Comparison of ENCODE assay signal across 19 cellular contexts in genomic region chr20:24095753-24096152, GRCh38.
DNase-seq lines count a peak whose midpoint lies in the region; ATAC-seq, FAIRE-seq and TF ChIP-seq lines count a peak whose summit lies in the region.
"Had no signal": no experiment of that assay in that cellular context is flagged by ENCODE, and none has a peak within 500 bp of the region (broad histone marks: within the 10 kb centered on the region; RNA-seq: fewer than 3 reads in every experiment).

No MANE protein-coding gene starts in this region.

- no peaks in the 10 kb centered on the region for H3K27me3 Mint-ChIP-seq in Caco-2 (ENCODE audit: insufficient read depth, unreplicated experiment)
- H3K27me3 Mint-ChIP-seq in mesothelial cell of epicardium (ENCODE audit: low read depth): no peaks in the 10 kb centered on the region

- ATAC-seq in left colon: no peak
- ATAC-seq: GM12878, heart left ventricle, sciatic nerve had no signal

- no TSS peak for BruUV-seq in Caco-2 (replicated peaks; lab: Mats Ljungman, UMichigan)
- BruUV-seq in mammary epithelial cell (replicated peaks; lab: Mats Ljungman, UMichigan): no TSS peak

- no peak overlapping the region for H3K4me3 ChIP-seq in Caco-2 (ENCODE audit: low read depth, low read length)
- H3K4me3 ChIP-seq in mammary epithelial cell (replicated peaks in 1 of 3; ENCODE audit: insufficient read depth in 1 of 3, low read depth in 2 of 3, low read length in 3 of 3): no peak overlapping the region
- no peak overlapping the region for H3K4me3 ChIP-seq in small intestine (ENCODE audit: low read depth in 1 of 2, low read length in 2 of 2)
- H3K4me3 ChIP-seq: coronary artery, GM12878, heart left ventricle, lung, suprapubic skin had no signal

- peaks cover 16% of the 10 kb centered on the region for H3K4me1 Mint-ChIP-seq in Caco-2 (ENCODE audit: low read depth, unreplicated experiment)
- H3K4me1 Mint-ChIP-seq in mesothelial cell of epicardium: peaks cover 59% of the 10 kb centered on the region

- H3K27me3 ChIP-seq in Caco-2 (replicated peaks; ENCODE audit: control insufficient read depth, insufficient read depth, low read length) (no peaks in the 10 kb centered on the region), mammary epithelial cell (ENCODE audit: insufficient read depth, low read length) (no peaks in the 10 kb centered on the region), small intestine (ENCODE audit: control insufficient read depth in 2 of 2, insufficient read depth in 2 of 2, low read length in 2 of 2) (peaks cover 0 to 3% of the 10 kb centered on the region in 2 donors)
- H3K27me3 ChIP-seq: suprapubic skin had no signal

- CTCF ChIA-PET in Caco-2 (lab: Charles Lee) (interaction anchor here (1.2 kb wide), 1 partner anchor 9 kb away, joined by 3 read pairs; no protein-coding TSS in a partner anchor), mammary epithelial cell (lab: Charles Lee; ENCODE audit: low non-redundant PET) (no interaction called here)

- H3K79me2 ChIP-seq in mammary epithelial cell (ENCODE audit: insufficient read depth, low read length): no peaks in the 10 kb centered on the region

- H3K9me3 ChIP-seq in Caco-2: no peaks in the 10 kb centered on the region
- no peaks in the 10 kb centered on the region for H3K9me3 ChIP-seq in mammary epithelial cell (replicated peaks; ENCODE audit: insufficient read depth, low read length)
- no peaks in the 10 kb centered on the region for H3K9me3 ChIP-seq in small intestine (ENCODE audit: control insufficient read depth, low read depth)
- H3K9me3 ChIP-seq: heart left ventricle, suprapubic skin had no signal

- intact Hi-C loops in Caco-2 (cut with micrococcal nuclease; ENCODE audit: unreplicated experiment) (no loop called here), mammary epithelial cell (cut with micrococcal nuclease) (no loop called here), left colon (cut with DNase I, micrococcal nuclease) (loop anchor here in 1 of 2 donors (10.0 kb wide), 1 partner anchor 59 kb away; no protein-coding TSS in a partner anchor)

- TF ChIP-seq CTCF in Caco-2 (IDR thresholded peaks at IDR 0.05; ENCODE audit: insufficient read depth in 1 of 2, low read depth in 1 of 2, low read length in 1 of 2, severe bottlenecking in 1 of 2, unreplicated experiment in 1 of 2): no peak
- TF ChIP-seq CTCF in mammary epithelial cell (conservative IDR thresholded peaks at IDR 0.05 in 1 of 2, IDR thresholded peaks at IDR 0.05 in 1 of 2; ENCODE audit: extremely low read depth in 1 of 2, insufficient read depth in 1 of 2, low read depth in 1 of 2, low read length in 2 of 2): no peak
- no peak for TF ChIP-seq CTCF in mesothelial cell of epicardium (IDR thresholded peaks at IDR 0.05; ENCODE audit: unreplicated experiment)

- DNase-seq in Caco-2 (peak; percentile 53 to 59), M059J (ENCODE audit: low read depth) (peak; percentile 79), mammary epithelial cell (peak; percentile 83), mesothelial cell of epicardium (ENCODE audit: low spot score in 2 of 2, unreplicated experiment in 2 of 2) (peak in 1 of 2 experiments; percentile 64), small intestine (no peak), T-helper 2 cell (no peak), HuH-7.5 (ENCODE audit: low spot score) (no peak), left colon (no peak)
- DNase-seq: activated CD4-positive, alpha-beta T cell treated with anti-CD3 and anti-CD28 coated beads, Interleukin-2, amount 10 ng/mL, durations not matched to agents 24 days and 14 days; CD4-positive, CD25-positive, alpha-beta regulatory T cell; H7; heart left ventricle; OCI-M1 had no signal

- H3K4me3 Mint-ChIP-seq in Caco-2 (ENCODE audit: unreplicated experiment): no peak overlapping the region
- H3K4me3 Mint-ChIP-seq in mesothelial cell of epicardium: no peak overlapping the region
- H3K4me3 Mint-ChIP-seq: activated CD4-positive, alpha-beta T cell treated with anti-CD3 and anti-CD28 coated beads, Interleukin-2, amount 10 ng/mL, durations not matched to agents 24 days and 14 days; CD4-positive, CD25-positive, alpha-beta regulatory T cell had no signal

- H3K4me2 ChIP-seq in mammary epithelial cell (ENCODE audit: insufficient read depth, low read depth, low read length): no peak overlapping the region

- H2AFZ ChIP-seq in mammary epithelial cell (ENCODE audit: low read depth, low read length): no peak overlapping the region

- H4K20me1 ChIP-seq in mammary epithelial cell (ENCODE audit: insufficient read depth, low read length): no peaks in the 10 kb centered on the region

- no peak for FAIRE-seq in small intestine (lab: Jason Lieb, UNC)
- FAIRE-seq: GM12878 had no signal

- H3K9me3 Mint-ChIP-seq in Caco-2 (ENCODE audit: unreplicated experiment): no peaks in the 10 kb centered on the region
- no peaks in the 10 kb centered on the region for H3K9me3 Mint-ChIP-seq in mesothelial cell of epicardium
- H3K9me3 Mint-ChIP-seq: activated CD4-positive, alpha-beta T cell treated with anti-CD3 and anti-CD28 coated beads, Interleukin-2, amount 10 ng/mL, durations not matched to agents 24 days and 14 days; activated T-helper 2 cell treated with anti-CD3 and anti-CD28 coated beads, Interferon-gamma antibody, Interleukin-2, Interleukin-4, amounts not matched to agents 10 μg/mL and 5 μg/mL and 100 μg/mL, durations not matched to agents 14 hours and 24 hours and 36 hours had no signal

- dilution Hi-C loops in mammary epithelial cell (cut with HindIII; ENCODE audit: low sequenced_read_pairs): no loop called here

- no peaks in the 10 kb centered on the region for H3K36me3 ChIP-seq in Caco-2 (ENCODE audit: control insufficient read depth, insufficient read depth, low read length)
- H3K36me3 ChIP-seq in mammary epithelial cell (ENCODE audit: insufficient read depth, low read length): no peaks in the 10 kb centered on the region
- H3K36me3 ChIP-seq in small intestine (ENCODE audit: control insufficient read depth in 2 of 2, insufficient read depth in 2 of 2, low read length in 2 of 2): no peaks in the 10 kb centered on the region
- H3K36me3 ChIP-seq: heart left ventricle, suprapubic skin had no signal

- H3K36me3 Mint-ChIP-seq in Caco-2 (ENCODE audit: insufficient read depth, unreplicated experiment): no peaks in the 10 kb centered on the region
- no peaks in the 10 kb centered on the region for H3K36me3 Mint-ChIP-seq in mesothelial cell of epicardium
- H3K36me3 Mint-ChIP-seq: CD4-positive, CD25-positive, alpha-beta regulatory T cell had no signal

- peaks cover 29% of the 10 kb centered on the region for H3K4me1 ChIP-seq in Caco-2
- H3K4me1 ChIP-seq in mammary epithelial cell (ENCODE audit: insufficient read depth, low read length): peaks cover 11% of the 10 kb centered on the region
- no peaks in the 10 kb centered on the region for H3K4me1 ChIP-seq in small intestine (ENCODE audit: control insufficient read depth in 2 of 2, insufficient read depth in 1 of 2, low read depth in 1 of 2, low read length in 1 of 2)
- H3K4me1 ChIP-seq: heart left ventricle had no signal

- 33% methylated on average over 6 of the region's 7 CpGs for WGBS in mammary epithelial cell (ENCODE audit: low coverage, missing lambda C conversion rate)
- 27 to 77% (median 52%) methylated on average over 7 of the region's 7 CpGs for WGBS in small intestine, 3 donors

- in situ Hi-C loops in mammary epithelial cell (cut with MboI; ENCODE audit: low sequenced_read_pairs in 2 of 2): no loop called here

- POLR2A ChIA-PET in Caco-2 (lab: Charles Lee): interaction anchor here (1.2 kb wide), 1 partner anchor 9 kb away, joined by 3 read pairs; no protein-coding TSS in a partner anchor

- no peak overlapping the region for H3K27ac ChIP-seq in mammary epithelial cell (ENCODE audit: insufficient read depth, low read depth, low read length)
- H3K27ac ChIP-seq in small intestine (ENCODE audit: low read depth in 1 of 2, low read length in 1 of 2): no peak overlapping the region
- H3K27ac ChIP-seq: coronary artery, heart left ventricle, suprapubic skin had no signal

- H3K9ac ChIP-seq in mammary epithelial cell (ENCODE audit: insufficient read depth, low read length): no peak overlapping the region

- H3K27ac Mint-ChIP-seq in Caco-2 (ENCODE audit: unreplicated experiment) (peak overlapping the region; percentile 48), mesothelial cell of epicardium (peak overlapping the region; percentile 96)
- H3K27ac Mint-ChIP-seq: activated CD4-positive, alpha-beta T cell treated with anti-CD3 and anti-CD28 coated beads, Interleukin-2, amount 10 ng/mL, durations not matched to agents 24 days and 14 days; activated T-helper 2 cell treated with anti-CD3 and anti-CD28 coated beads, Interferon-gamma antibody, Interleukin-2, Interleukin-4, amounts not matched to agents 10 μg/mL and 5 μg/mL and 100 μg/mL, durations not matched to agents 14 hours and 24 hours and 36 hours; CD4-positive, CD25-positive, alpha-beta regulatory T cell had no signal

Comparison
In these comparisons a context has a peak if more than half of its experiments do, and no peak if none do; other contexts are left out.
1. DNase-seq: peak in Caco-2 (2 of 2), M059J (single experiment) and mammary epithelial cell (single experiment); none in small intestine (single experiment), T-helper 2 cell (0 of 5), HuH-7.5 (single experiment) and left colon (0 of 2).